ENCODE assay signal across 34 cellular contexts in the genomic region with DNA sequence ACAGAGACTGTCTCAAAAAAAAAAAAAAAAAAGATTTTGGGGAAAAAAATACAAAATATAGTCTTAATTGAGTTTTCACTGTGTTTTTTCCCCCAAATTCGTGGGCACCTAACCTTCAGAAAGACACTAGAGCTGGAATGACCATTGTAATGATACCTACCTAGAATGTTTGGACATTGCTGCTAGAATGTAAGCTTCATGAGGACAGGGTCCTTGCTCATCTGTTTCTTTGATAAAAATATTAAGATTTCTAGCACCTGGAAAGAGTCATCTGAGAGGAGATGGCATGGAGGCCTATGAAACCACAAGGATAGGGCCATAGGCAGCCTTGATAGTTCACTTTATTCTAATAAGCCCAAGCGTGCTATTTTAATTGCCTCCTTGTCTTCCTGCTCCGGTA. TPM values are rescaled to one million over a fixed set of nuclear protein-coding genes. Genes with fewer than 3 reads are reported as not detected.
DNase-seq lines count a peak whose midpoint lies in the region; ATAC-seq, FAIRE-seq and TF ChIP-seq lines count a peak whose summit lies in the region.
"Had no signal": no experiment of that assay in that cellular context is flagged by ENCODE, and none has a peak within 500 bp of the region (broad histone marks: within the 10 kb centered on the region; RNA-seq: fewer than 3 reads in every experiment).

No MANE protein-coding gene starts in this region.

- H4K20me1 ChIP-seq in PC-9 (ENCODE audit: insufficient read depth) = no peaks in the 10 kb centered on the region
- peaks cover 6% of the 10 kb centered on the region; the same call in 1 of the 2 replicates for H4K20me1 ChIP-seq in K562 (replicated peaks; ENCODE audit: control insufficient read depth, insufficient read depth, low read length)

- peak overlapping the region; percentile 40 for H3K27ac ChIP-seq in PC-9
- peak overlapping the region; percentile 43 for H3K27ac ChIP-seq in RWPE1
- H3K27ac ChIP-seq in RWPE2 (ENCODE audit: poor library complexity, severe bottlenecking) = peak overlapping the region; percentile 43
- no peak overlapping the region for H3K27ac ChIP-seq in K562 (ENCODE audit: extremely low read depth, low read depth, low read length)
- H3K27ac ChIP-seq in upper lobe of right lung = no peak overlapping the region
- no peak overlapping the region for H3K27ac ChIP-seq in left lung
- H3K27ac ChIP-seq: 22Rv1; A549; BLaER1; BLaER1 treated with 17β-estradiol and CSF1 and Interleukin-3, amounts not matched to agents 10 nM and 100 nM; C4-2B had no signal

- POLR2A ChIA-PET in PC-9 (lab: Charles Lee; ENCODE audit: unreplicated experiment) (no interaction called here), RWPE1 (lab: Yijun Ruan, JAX; ENCODE audit: low non-redundant PET) (no interaction called here), K562 (lab: Yijun Ruan, JAX) (interaction anchor here (0.8 to 1.0 kb wide), 2 partner anchors 11 to 12 kb away, joined by 3 to 4 read pairs; no protein-coding TSS in a partner anchor)

- TF ChIP-seq CTCF in PC-9 (conservative IDR thresholded peaks at IDR 0.05) (no peak), RWPE1 (conservative IDR thresholded peaks at IDR 0.05; ENCODE audit: low read depth) (no peak), RWPE2 (IDR thresholded peaks at IDR 0.05; ENCODE audit: poor library complexity, severe bottlenecking) (no peak), K562 (IDR thresholded peaks at IDR 0.05 in 2 of 3, conservative IDR thresholded peaks at IDR 0.05 in 1 of 3; ENCODE audit: insufficient read depth in 2 of 3, low read depth in 1 of 3, low read length in 3 of 3) (no peak), upper lobe of right lung (IDR thresholded peaks at IDR 0.05) (no peak), left lung (IDR thresholded peaks at IDR 0.05) (no peak)

- FAIRE-seq in K562 (lab: Jason Lieb, UNC) = no peak
- FAIRE-seq: A204.1, A549, D721Med had no signal

- H3K9me3 ChIP-seq in PC-9 (ENCODE audit: insufficient read depth, low read depth) = 0 out of 2 replicates have a peak, but pooled peaks cover 5% of the 10 kb centered on the region
- H3K9me3 ChIP-seq in RWPE2 (ENCODE audit: severe bottlenecking) = no peaks in the 10 kb centered on the region
- 0 out of 2 replicates have a peak, but pooled peaks cover 6% of the 10 kb centered on the region for H3K9me3 ChIP-seq in K562 (replicated peaks; ENCODE audit: control insufficient read depth, insufficient read depth, low read depth, low read length)
- H3K9me3 ChIP-seq in upper lobe of right lung = no peaks in the 10 kb centered on the region
- H3K9me3 ChIP-seq in left lung = no peaks in the 10 kb centered on the region
- H3K9me3 ChIP-seq: A549, BE2C, Caco-2 had no signal

- H3K4me3 ChIP-seq in PC-9 (no peak overlapping the region), RWPE2 (ENCODE audit: severe bottlenecking) (no peak overlapping the region), K562 (no peak overlapping the region), upper lobe of right lung (no peak overlapping the region), left lung (no peak overlapping the region)
- H3K4me3 ChIP-seq: A549; BLaER1; BLaER1 treated with 17β-estradiol and CSF1 and Interleukin-3, amounts not matched to agents 10 nM and 100 nM had no signal

- intact Hi-C loops in PC-9 (cut with micrococcal nuclease; ENCODE audit: unreplicated experiment) (loop anchor here (2.0 kb wide), 1 partner anchor 19 kb away; no protein-coding TSS in a partner anchor), K562 (cut with micrococcal nuclease) (no loop called here), upper lobe of right lung (cut with DNase I) (no loop called here), left lung (cut with DNase I) (no loop called here)

- CTCF ChIA-PET in PC-9 (lab: Charles Lee) = no interaction called here
- CTCF ChIA-PET in RWPE1 (lab: Yijun Ruan, JAX) = interaction anchor here (0.6 kb wide), 1 partner anchor 123 kb away, joined by 3 read pairs; no protein-coding TSS in a partner anchor
- CTCF ChIA-PET in K562 (lab: Yijun Ruan, JAX; ENCODE audit: low intra/inter-chr PET ratio) = no interaction called here

- no peak for DNase-seq in PC-9
- no peak for DNase-seq in RWPE1 (ENCODE audit: low spot score)
- DNase-seq in RWPE2 (ENCODE audit: low spot score) = no peak
- no peak for DNase-seq in K562 (ENCODE audit: extremely low read depth in 1 of 4, low spot score in 3 of 4)
- DNase-seq in upper lobe of right lung = no peak
- DNase-seq in left lung = no peak
- DNase-seq in activated CD8-positive, alpha-beta memory T cell treated with anti-CD3 and anti-CD28 coated beads, Interleukin-2, amount 50 U/mL, for 48 hours = no peak
- no peak for DNase-seq in UCSD-AML1 (lab: John Stamatoyannopoulos, UW; ENCODE audit: unreplicated experiment)
- DNase-seq: 8988T; ACHN; AML-193; BE2C; C1 segment of cervical spinal cord; Caco-2; CD4-positive, alpha-beta memory T cell; CD4-positive, alpha-beta T cell; CD4-positive, CD25-positive, alpha-beta regulatory T cell; CD8-positive, alpha-beta memory T cell; CD8-positive, alpha-beta T cell; COR-L47; DMS 273 treated with DMSO at 0.1 percent for 48 hours; DMS153; DMS53; DMS79; DMS79 treated with DMSO at 0.1 percent for 48 hours; DND-41; EL had no signal

- peaks cover 23% of the 10 kb centered on the region for H3F3A ChIP-seq in PC-9 (ENCODE audit: insufficient read depth, low read depth)

- H3K9me2 ChIP-seq in PC-9 (ENCODE audit: insufficient read depth) = no peaks in the 10 kb centered on the region

- H3K4me1 ChIP-seq in PC-9 (replicated peaks; ENCODE audit: insufficient read depth) (peaks cover 51% of the 10 kb centered on the region), RWPE2 (ENCODE audit: insufficient read depth, poor library complexity, severe bottlenecking) (peaks cover 21% of the 10 kb centered on the region), K562 (replicated peaks in 1 of 2; ENCODE audit: control insufficient read depth in 2 of 2, insufficient read depth in 2 of 2, low read length in 2 of 2) (peaks cover 10 to 32% of the 10 kb centered on the region in 2 experiments; a peak in 4 of 5 replicates), upper lobe of right lung (peaks cover 23% of the 10 kb centered on the region), left lung (peaks cover 0 to 43% of the 10 kb centered on the region in 2 donors)
- H3K4me1 ChIP-seq: BE2C had no signal

- H2AFZ ChIP-seq in PC-9 = no peak overlapping the region
- H2AFZ ChIP-seq in K562 (ENCODE audit: low read depth, low read length) = no peak overlapping the region

- TF ChIP-seq POLR2A in K562 (conservative IDR thresholded peaks at IDR 0.05) = no peak

- no peak for TF ChIP-seq EP300 in K562 (IDR thresholded peaks at IDR 0.05; ENCODE audit: low read length)

- in situ Hi-C loops in K562 (cut with MboI) = no loop called here

- H3K4me2 ChIP-seq in PC-9 (peak overlapping the region; percentile 35; the same call in 1 of the 2 replicates), K562 (ENCODE audit: insufficient read depth, low read length) (no peak overlapping the region)
- H3K4me2 ChIP-seq: A549, BLaER1 had no signal

- H3K79me2 ChIP-seq in PC-9 (ENCODE audit: low read depth) (peaks cover 85% of the 10 kb centered on the region), K562 (ENCODE audit: control insufficient read depth, insufficient read depth, low read length) (peaks cover 82% of the 10 kb centered on the region)

- no peak for ATAC-seq in RWPE2 (ENCODE audit: low read depth)
- no peak for ATAC-seq in K562
- ATAC-seq in upper lobe of right lung = no peak
- ATAC-seq in left lung = no peak
- ATAC-seq: A549; CD8-positive, alpha-beta T cell had no signal

- no peaks in the 10 kb centered on the region for H3K9me1 ChIP-seq in K562 (ENCODE audit: control insufficient read depth, insufficient read depth, low read length)

- H3K36me3 ChIP-seq in PC-9 (ENCODE audit: low read depth) = peaks cover 51% of the 10 kb centered on the region
- peaks cover 3% of the 10 kb centered on the region for H3K36me3 ChIP-seq in RWPE2 (ENCODE audit: low read depth)
- peaks cover 38% of the 10 kb centered on the region for H3K36me3 ChIP-seq in K562 (ENCODE audit: control insufficient read depth, insufficient read depth, low read length)
- no peaks in the 10 kb centered on the region for H3K36me3 ChIP-seq in upper lobe of right lung
- peaks cover 0 to 6% of the 10 kb centered on the region in 2 donors for H3K36me3 ChIP-seq in left lung
- H3K36me3 ChIP-seq: BE2C had no signal

- WGBS in K562 (ENCODE audit: insufficient coverage, low coverage, missing lambda C conversion rate) = 91% methylated on average over 3 of the region's 3 CpGs

- BruUV-seq in PC-9 (replicated peaks; lab: Mats Ljungman, UMichigan) (no TSS peak), K562 (replicated peaks; lab: Mats Ljungman, UMichigan) (no TSS peak)

- TF ChIP-seq RAD21 in K562 (CRISPR knock-in tag; conservative IDR thresholded peaks at IDR 0.05 in 1 of 2, IDR thresholded peaks at IDR 0.05 in 1 of 2) = no peak

- H3K27me3 ChIP-seq in PC-9 (ENCODE audit: insufficient read depth, low read depth) (no peaks in the 10 kb centered on the region), RWPE2 (ENCODE audit: insufficient read depth, poor library complexity, severe bottlenecking) (no peaks in the 10 kb centered on the region), K562 (ENCODE audit: control insufficient read depth in 2 of 2, insufficient read depth in 2 of 2, low read length in 2 of 2) (no peaks in the 10 kb centered on the region), upper lobe of right lung (no peaks in the 10 kb centered on the region), left lung (no peaks in the 10 kb centered on the region)
- H3K27me3 ChIP-seq: BE2C; BLaER1; BLaER1 treated with 17β-estradiol and CSF1 and Interleukin-3, amounts not matched to agents 10 nM and 100 nM had no signal

- H3K9ac ChIP-seq in K562 (ENCODE audit: insufficient read depth in 1 of 2, low read depth in 2 of 2, low read length in 2 of 2) = no peak overlapping the region
- H3K9ac ChIP-seq: BLaER1; BLaER1 treated with 17β-estradiol and CSF1 and Interleukin-3, amounts not matched to agents 10 nM and 100 nM had no signal

RNA-seq across cellular contexts. Expression of a gene that starts 6.5 kb away (rescaled TPM):
- total RNA-seq in PC-9 (2021) (71.9 and 75.9 TPM in 2 replicates), K562 (2014; rRNA removed) (11.4 and 12.4 TPM in 2 replicates), K562 (2014; rRNA removed; fragmentation: Illumina TruSeq; extraction: Trizol) (21.9 and 25.5 TPM in 2 replicates), K562 (2015; rRNA removed; fragmentation: Illumina TruSeq; extraction: Trizol) (13.6 and 14.7 TPM in 2 replicates), K562 (2021) (22.1 and 25.0 TPM in 2 replicates), upper lobe of right lung (17.0 TPM), left lung (10 to 100 TPM; 14.3 to 23.6 TPM)
- 40.8 and 79.7 TPM in 2 replicates for total RNA-seq in K562 (2011; cell fraction: chromatin; rRNA removed; ENCODE audit: low replicate concordance)
- 33.0 and 35.8 TPM in 2 replicates for total RNA-seq in K562 (2011; cell fraction: nucleolus; rRNA removed)
- 50.9 and 57.0 TPM in 2 replicates for total RNA-seq in K562 (2011; cell fraction: nucleoplasm; rRNA removed)
- polyA plus RNA-seq in K562 (2011; rRNA removed) (53.9 and 66.3 TPM in 2 replicates), K562 (2014; fragmentation: Illumina TruSeq; extraction: Trizol) (24.9 and 26.1 TPM in 2 replicates), K562 (2014; fragmentation: Nextera tagmentation; extraction: Ambion mirVana) (1 to 10 TPM; 3.4 to 7.8 TPM), K562 (2014; rRNA removed) (14.7 and 15.9 TPM in 2 replicates)
- 41.0 and 55.7 TPM in 2 replicates for polyA plus RNA-seq in K562 (2011; cell fraction: cytosol; rRNA removed)
- 51.6 and 73.7 TPM in 2 replicates for polyA plus RNA-seq in K562 (2011; cell fraction: nucleus; rRNA removed)
- 16.6 and 39.2 TPM in 2 replicates for polyA plus RNA-seq in K562 (2012)
- polyA minus RNA-seq in K562 (2011; rRNA and poly(A)+ RNA removed) = 58.4 and 72.6 TPM in 2 replicates
- polyA minus RNA-seq in K562 (2011; cell fraction: cytosol; rRNA and poly(A)+ RNA removed) = 33.1 and 35.2 TPM in 2 replicates
- polyA minus RNA-seq in K562 (2011; cell fraction: nucleus; rRNA and poly(A)+ RNA removed) = 14.3 and 31.3 TPM in 2 replicates

Comparison
In these comparisons a context has a peak if more than half of its experiments do, and no peak if none do; other contexts are left out.
1. H3K27ac ChIP-seq: peak in PC-9 (single experiment), RWPE1 (single experiment) and RWPE2 (single experiment); none in K562 (single experiment), upper lobe of right lung (single experiment) and left lung (0 of 2).